Comparison of ENCODE assay signal across 29 cellular contexts in genomic region chr14:56894591-56894991, GRCh38.
"Had no signal": no experiment of that assay in that cellular context is flagged by ENCODE, and none has a peak within 500 bp of the region (broad histone marks: within the 10 kb centered on the region; RNA-seq: fewer than 3 reads in every experiment).

No MANE protein-coding gene starts in this region.

- H3K9me3 ChIP-seq: breast epithelium, heart left ventricle, psoas muscle, suprapubic skin, tibial artery had no signal

- H3K36me3 ChIP-seq: breast epithelium, heart left ventricle, suprapubic skin, tibial artery had no signal

- ATAC-seq: activated naive CD8-positive, alpha-beta T cell treated with anti-CD3 and anti-CD28 coated beads, Interleukin-2, amount 50 U/mL, for 24 hours; activated T-cell treated with anti-CD3 and anti-CD28 coated beads, Interleukin-2, amount 50 U/mL, for 4 hours; activated T-helper 17 cell treated with anti-CD3 and anti-CD28 coated beads, Interleukin-2, amount 50 U/mL, for 72 hours; esophagus mucosa; foreskin keratinocyte; heart left ventricle; left colon; naive thymus-derived CD8-positive, alpha-beta T cell; psoas muscle had no signal

- DNase-seq: activated CD4-positive, alpha-beta memory T cell treated with anti-CD3 and anti-CD28 coated beads, Interleukin-2, amount 10 ng/mL, durations not matched to agents 7 days and 5 days; activated CD4-positive, alpha-beta T cell treated with anti-CD3 and anti-CD28 coated beads for 1 hour; activated CD4-positive, alpha-beta T cell treated with anti-CD3 and anti-CD28 coated beads, Interleukin-2, amount 10 ng/mL, durations not matched to agents 7 days and 5 days; activated gamma-delta T cell treated with Interleukin-2 at 50 U/mL for 16 hours; activated naive CD4-positive, alpha-beta T cell treated with anti-CD3 and anti-CD28 coated beads, Interleukin-2, amount 50 U/mL, for 16 hours; activated naive CD8-positive, alpha-beta T cell treated with anti-CD3 and anti-CD28 coated beads, Interleukin-2, amount 50 U/mL, for 24 hours; activated T-cell treated with anti-CD3 and anti-CD28 coated beads, Interleukin-2, amount 50 U/mL, for 4 hours; amygdala; central memory CD4-positive, alpha-beta T cell; foreskin keratinocyte; heart left ventricle; hypothalamus; immature natural killer cell; kidney; left colon; midbrain; naive thymus-derived CD8-positive, alpha-beta T cell; occipital lobe; psoas muscle; stimulated activated CD4-positive, alpha-beta T cell treated with anti-CD3 and anti-CD28 coated beads, Interleukin-2, amount 100 ng/mL, for 24 hours; stimulated activated naive CD4-positive, alpha-beta T cell; T-helper 2 cell; tibial artery had no signal

- H3K27me3 ChIP-seq: foreskin keratinocyte had no signal

- H3K4me3 ChIP-seq: breast epithelium, heart left ventricle, psoas muscle, smooth muscle cell, suprapubic skin, tibial artery had no signal

- H3K4me1 ChIP-seq: breast epithelium, foreskin keratinocyte, heart left ventricle, parathyroid adenoma, psoas muscle, suprapubic skin, tibial artery had no signal

- H3K9ac ChIP-seq: parathyroid adenoma had no signal

- H3K27ac ChIP-seq: breast epithelium, foreskin keratinocyte, heart left ventricle, parathyroid adenoma, psoas muscle, suprapubic skin, tibial artery had no signal
